1 cellular context compared by ENCODE assay signal in the genomic region with DNA sequence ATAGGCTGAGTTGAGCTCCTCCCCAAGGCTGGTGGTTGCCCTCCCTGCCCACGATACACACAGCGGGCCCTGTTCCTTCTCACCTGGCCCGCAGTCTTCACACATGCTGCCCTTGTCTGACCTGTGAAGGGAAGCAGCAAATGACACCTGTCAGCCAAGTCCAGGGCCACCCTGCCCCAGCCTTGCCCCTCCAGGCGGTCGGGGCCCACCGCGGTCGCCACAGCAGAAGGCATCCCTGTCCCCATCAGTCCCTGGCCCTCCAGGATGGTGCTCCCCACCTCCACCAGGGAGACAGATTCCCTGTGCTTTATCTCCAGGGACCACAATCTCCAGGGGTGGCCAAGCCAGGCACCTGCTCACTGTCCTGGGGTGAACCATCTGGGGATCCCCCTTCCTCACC.
TF ChIP-seq lines count a peak whose summit lies in the region.

No MANE protein-coding gene starts in this region.

TF ChIP-seq in H1, 55 proteins besides CTCF, POLR2A, EP300 and RAD21 (continued from another document):
- no peak for TF ChIP-seq CBX5 (IDR thresholded peaks at IDR 0.05; ENCODE audit: low read depth, low read length)
